ENCODE assay signal across 28 cellular contexts in the genomic region with DNA sequence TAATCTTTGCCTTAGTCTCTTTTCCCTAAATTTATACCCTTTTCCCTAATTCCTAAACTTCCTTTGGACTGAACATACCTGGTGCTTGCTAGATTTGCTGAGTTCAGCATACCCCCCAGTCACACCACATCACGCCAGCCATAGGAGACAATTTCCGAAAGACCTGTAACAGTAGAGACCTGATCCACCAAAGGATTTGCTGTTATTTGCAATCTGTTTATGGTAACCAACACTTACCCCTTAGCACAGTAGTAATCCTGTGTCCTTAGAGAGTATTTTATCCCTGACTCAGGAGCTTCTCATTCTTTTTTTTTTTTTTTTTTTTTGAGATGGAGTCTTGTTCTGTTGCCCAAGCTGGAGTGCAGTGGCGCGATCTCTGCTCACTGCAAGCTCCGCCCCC.
"Had no signal": no experiment of that assay in that cellular context is flagged by ENCODE, and none has a peak within 500 bp of the region (broad histone marks: within the 10 kb centered on the region; RNA-seq: fewer than 3 reads in every experiment).

No MANE protein-coding gene starts in this region.

- H3K4me1 Mint-ChIP-seq: mesothelial cell of epicardium, neural crest cell had no signal

- H3K9me3 Mint-ChIP-seq: mesothelial cell of epicardium; naive B cell; natural killer cell treated with Interleukin-12 subunit alpha and Interleukin-12 subunit beta and Interleukin-15 and Interleukin-18, amount 100 ng/mL, for 72 hours; neural crest cell; type B pancreatic cell had no signal

- ATAC-seq: gastroesophageal sphincter; heart right ventricle; left lung; mucosa of descending colon; natural killer cell treated with Interleukin-12 subunit alpha and Interleukin-12 subunit beta and Interleukin-15 and Interleukin-18, amount 100 ng/mL, for 72 hours; right lobe of liver had no signal

- H3K4me3 Mint-ChIP-seq: mesothelial cell of epicardium; naive B cell; natural killer cell treated with Interleukin-12 subunit alpha and Interleukin-12 subunit beta and Interleukin-15 and Interleukin-18, amount 100 ng/mL, for 72 hours; neural crest cell; type B pancreatic cell had no signal

- FAIRE-seq: islet of Langerhans, small intestine had no signal

- DNase-seq: cortex of kidney; dorsolateral prefrontal cortex; effector CD4-positive, alpha-beta T cell; foreskin fibroblast; heart right ventricle; hippocampal formation; left cardiac atrium; left lung; mesenchymal stem cell; mucosa of descending colon; naive B cell; right lobe of liver; small intestine; stimulated activated CD4-positive, alpha-beta T cell treated with anti-CD3 and anti-CD28 coated beads, Interleukin-15, amount 100 ng/mL, for 24 hours; stimulated activated CD4-positive, alpha-beta T cell treated with anti-CD3 and anti-CD28 coated beads, Interleukin-4, amount 100 ng/mL, for 1 hour; stimulated activated CD8-positive, alpha-beta memory T cell treated with anti-CD3 and anti-CD28 coated beads, Interleukin-4, amount 100 ng/mL, for 48 hours; stimulated activated naive CD4-positive, alpha-beta T cell treated with Interleukin-2 at 50 U/mL for 16 hours; stomach; substantia nigra; testis; tibial artery had no signal

- H3K27me3 Mint-ChIP-seq: naive B cell; natural killer cell treated with Interleukin-12 subunit alpha and Interleukin-12 subunit beta and Interleukin-15 and Interleukin-18, amount 100 ng/mL, for 72 hours; progenitor cell of endocrine pancreas; type B pancreatic cell had no signal

- H3K27ac Mint-ChIP-seq: mesothelial cell of epicardium; natural killer cell treated with Interleukin-12 subunit alpha and Interleukin-12 subunit beta and Interleukin-15 and Interleukin-18, amount 100 ng/mL, for 72 hours; progenitor cell of endocrine pancreas; type B pancreatic cell had no signal
